Comparison of ENCODE assay signal across 10 cellular contexts in the genomic region with DNA sequence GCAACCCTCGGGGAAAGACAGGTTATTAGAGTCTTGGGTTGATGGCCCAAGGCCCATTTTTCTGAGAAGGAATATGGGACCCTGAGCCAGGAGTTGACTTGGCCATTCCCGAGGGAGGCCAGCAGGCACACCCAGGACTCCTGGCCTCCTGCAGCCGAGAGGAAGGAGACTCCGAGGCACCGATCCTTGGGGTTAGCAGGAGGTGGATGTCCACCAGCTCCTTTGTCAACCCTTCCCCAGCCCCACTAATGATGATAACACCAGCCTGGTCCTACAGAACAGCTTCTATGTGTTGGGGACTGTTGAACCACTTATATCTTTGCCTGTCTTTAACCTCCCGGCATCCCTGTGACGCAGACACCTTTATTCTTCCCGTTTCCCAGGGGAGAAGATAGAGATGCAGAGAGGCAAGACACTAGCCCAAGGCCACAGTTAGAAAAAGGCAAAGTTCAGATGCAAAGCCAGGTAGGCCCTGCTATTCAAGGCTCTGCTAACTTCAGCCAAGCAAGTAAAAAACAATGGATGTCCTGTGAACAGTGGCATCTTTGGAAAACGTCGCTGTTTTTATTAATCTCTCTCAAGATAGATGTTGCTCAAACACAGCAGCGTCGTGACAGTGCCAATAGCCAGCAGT.
DNase-seq lines count a peak whose midpoint lies in the region; ATAC-seq and TF ChIP-seq lines count a peak whose summit lies in the region.
"Had no signal": no experiment of that assay in that cellular context is flagged by ENCODE, and none has a peak within 500 bp of the region (broad histone marks: within the 10 kb centered on the region; RNA-seq: fewer than 3 reads in every experiment).

No MANE protein-coding gene starts in this region.

- DNase-seq in H7, result peak; percentile 17
- no peak for DNase-seq in iPS DF 6.9 (ENCODE audit: low read depth, low spot score)
- DNase-seq in NCI-H2227 (lab: John Stamatoyannopoulos, UW; ENCODE audit: unreplicated experiment), result no peak
- DNase-seq in C1 segment of cervical spinal cord (lab: John Stamatoyannopoulos, UW), result no peak
- no peak for DNase-seq in hypothalamus (lab: John Stamatoyannopoulos, UW)
- DNase-seq: KBM-7; stimulated activated naive B cell treated with anti-CD40 and anti-IgM and Interleukin-4, amounts not matched to agents 10 μg/mL and 1 μg/mL and 100 μg/mL, for 72 hours had no signal

- peaks cover 12% of the 10 kb centered on the region for H3K27me3 ChIP-seq in H7 (ENCODE audit: control insufficient read depth, insufficient read depth, low read length)
- peaks cover 4% of the 10 kb centered on the region; the same call in 1 of the 2 replicates for H3K27me3 ChIP-seq in iPS DF 6.9 (ENCODE audit: control insufficient read depth, insufficient read depth, low read length)
- peaks cover 10% of the 10 kb centered on the region for H3K27me3 ChIP-seq in skeletal muscle satellite cell (ENCODE audit: control insufficient read depth, insufficient read depth, low read length)

- WGBS in iPS DF 6.9 (ENCODE audit: insufficient coverage, insufficient read length), result no CpG with 5 or more reads among the region's 12 CpGs

- H3K4me2 ChIP-seq in skeletal muscle satellite cell (ENCODE audit: low read length), result peak overlapping the region; percentile 79

- TF ChIP-seq CTCF in WI38 (IDR thresholded peaks at IDR 0.05; ENCODE audit: low read depth, low read length), result no peak

- peak overlapping the region; percentile 15; the same call in 1 of the 2 replicates for H3K4me3 ChIP-seq in H7 (ENCODE audit: insufficient read depth, low read depth, low read length)
- peak overlapping the region; percentile 42 for H3K4me3 ChIP-seq in WI38 (ENCODE audit: low read depth, low read length)
- H3K4me3 ChIP-seq in iPS DF 6.9 (ENCODE audit: low read length), result peak overlapping the region; percentile 52; the same call in 1 of the 2 replicates
- peak overlapping the region; percentile 60 for H3K4me3 ChIP-seq in skeletal muscle satellite cell (ENCODE audit: low read length)

- no peak overlapping the region for H3K27ac ChIP-seq in iPS DF 6.9 (ENCODE audit: low read length)

- no peak for ATAC-seq in GM18498 (IDR thresholded peaks at IDR 0.05; ENCODE audit: unreplicated experiment)

- H3K36me3 ChIP-seq in H7 (replicated peaks; ENCODE audit: control insufficient read depth, insufficient read depth, low read length) (no peaks in the 10 kb centered on the region), iPS DF 6.9 (ENCODE audit: control insufficient read depth, insufficient read depth, low read length) (no peaks in the 10 kb centered on the region), skeletal muscle satellite cell (ENCODE audit: insufficient read depth, low read length) (no peaks in the 10 kb centered on the region)

- H3K4me1 ChIP-seq in iPS DF 6.9 (ENCODE audit: control insufficient read depth, insufficient read depth, low read length) (peaks cover 19% of the 10 kb centered on the region), skeletal muscle satellite cell (ENCODE audit: control insufficient read depth, insufficient read depth, low read length) (no peaks in the 10 kb centered on the region)

- no peak overlapping the region for H3K9ac ChIP-seq in skeletal muscle satellite cell (ENCODE audit: low read depth, low read length)

- H3K9me3 ChIP-seq in iPS DF 6.9 (ENCODE audit: control insufficient read depth, insufficient read depth, low read length) (no peaks in the 10 kb centered on the region), skeletal muscle satellite cell (replicated peaks; ENCODE audit: low read length) (no peaks in the 10 kb centered on the region)
